11 cellular contexts compared by ENCODE assay signal in the genomic region with DNA sequence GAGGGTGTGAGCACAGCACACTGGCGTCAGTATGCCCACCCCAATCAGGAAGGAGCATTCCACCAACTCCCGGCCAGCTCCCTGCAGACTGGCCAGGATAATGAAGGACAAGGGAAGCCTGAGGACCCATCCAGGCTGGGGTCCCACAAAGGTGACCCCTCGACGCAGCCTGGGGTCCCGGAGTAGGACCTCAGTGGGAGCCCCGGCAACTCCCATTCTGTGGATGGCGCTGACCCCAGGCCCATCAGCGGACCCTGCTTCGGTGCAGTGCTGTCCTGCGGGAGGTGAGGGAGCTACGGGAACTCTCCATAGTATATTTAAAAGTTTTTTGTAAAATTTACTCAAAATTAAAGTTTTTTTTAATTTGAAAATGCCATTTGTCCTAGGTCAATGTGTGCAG.
DNase-seq lines count a peak whose midpoint lies in the region; ATAC-seq, FAIRE-seq and TF ChIP-seq lines count a peak whose summit lies in the region.
"Had no signal": no experiment of that assay in that cellular context is flagged by ENCODE, and none has a peak within 500 bp of the region (broad histone marks: within the 10 kb centered on the region; RNA-seq: fewer than 3 reads in every experiment).

No MANE protein-coding gene starts in this region.

- no peak overlapping the region for H3K56ac ChIP-seq in H1 (replicated peaks; ENCODE audit: insufficient read length, low read depth, low read length)

- H3K14ac ChIP-seq in H1 (ENCODE audit: insufficient read length): no peak overlapping the region

- H3K4me3 ChIP-seq in CD4-positive, alpha-beta memory T cell (ENCODE audit: low read length in 2 of 2): no peak overlapping the region
- no peak overlapping the region for H3K4me3 ChIP-seq in H1 (ENCODE audit: extremely low read depth in 1 of 4, insufficient read depth in 2 of 4, low read depth in 3 of 4, low read length in 4 of 4)
- no peak overlapping the region for H3K4me3 ChIP-seq in Karpas-422 (ENCODE audit: low read length)
- no peak overlapping the region for H3K4me3 ChIP-seq in gastroesophageal sphincter
- no peak overlapping the region for H3K4me3 ChIP-seq in tibial artery

- peak overlapping the region in 4 of 7 donors; percentile 42 to 77 (median 68) for H3K27ac Mint-ChIP-seq in CD4-positive, alpha-beta memory T cell
- H3K27ac Mint-ChIP-seq: B cell had no signal

- no peak for FAIRE-seq in H1 (lab: Jason Lieb, UNC)
- FAIRE-seq: A204.1, H54 had no signal

- H3K4me2 ChIP-seq in H1 (ENCODE audit: insufficient read depth in 1 of 2, low read depth in 2 of 2, low read length in 2 of 2) (no peak overlapping the region), Karpas-422 (ENCODE audit: low read depth, low read length, poor library complexity, severe bottlenecking) (no peak overlapping the region)

- peak overlapping the region; percentile 40 for H4K91ac ChIP-seq in H1 (replicated peaks; ENCODE audit: insufficient read length, low read length)

- TF ChIP-seq CTCF in H1 (IDR thresholded peaks at IDR 0.05; ENCODE audit: control extremely low read depth in 1 of 3, insufficient read depth in 1 of 3, low read depth in 1 of 3, low read length in 3 of 3): no peak
- no peak for TF ChIP-seq CTCF in gastroesophageal sphincter (IDR thresholded peaks at IDR 0.05)
- no peak for TF ChIP-seq CTCF in tibial artery (IDR thresholded peaks at IDR 0.05)

- no peak overlapping the region for H4K5ac ChIP-seq in H1 (ENCODE audit: insufficient read length, low read depth, low read length)

- no peaks in the 10 kb centered on the region for H3K36me3 Mint-ChIP-seq in CD4-positive, alpha-beta memory T cell

- no peak overlapping the region for H3K23ac ChIP-seq in H1 (ENCODE audit: insufficient read length)

- no peak overlapping the region for H2BK12ac ChIP-seq in H1 (ENCODE audit: low read depth, low read length)

- peak overlapping the region in 3 of 8 donors; percentile 6 to 19 (median 19) for H3K4me3 Mint-ChIP-seq in CD4-positive, alpha-beta memory T cell
- H3K4me3 Mint-ChIP-seq: B cell had no signal

- H2BK15ac ChIP-seq in H1 (ENCODE audit: low read length): no peak overlapping the region

- H3K23me2 ChIP-seq in H1 (ENCODE audit: low read depth, low read length): no peaks in the 10 kb centered on the region

- H4K20me1 ChIP-seq in H1 (replicated peaks in 1 of 2; ENCODE audit: control insufficient read depth in 1 of 2, insufficient read depth in 2 of 2, low read length in 2 of 2): peaks cover 0 to 2% of the 10 kb centered on the region in 2 experiments
- H4K20me1 ChIP-seq in Karpas-422 (ENCODE audit: insufficient read depth, low read depth, low read length): no peaks in the 10 kb centered on the region

- no peaks in the 10 kb centered on the region for H3K79me1 ChIP-seq in H1 (ENCODE audit: low read depth, low read length)

- no peak overlapping the region for H2BK20ac ChIP-seq in H1 (ENCODE audit: low read length)

- no peaks in the 10 kb centered on the region for H3K9me3 ChIP-seq in CD4-positive, alpha-beta memory T cell (ENCODE audit: control insufficient read depth in 1 of 2, low read length in 2 of 2)
- no peaks in the 10 kb centered on the region for H3K9me3 ChIP-seq in H1 (ENCODE audit: insufficient read depth in 2 of 2, low read depth in 1 of 2, low read length in 1 of 2)
- H3K9me3 ChIP-seq in Karpas-422 (ENCODE audit: low read length): no peaks in the 10 kb centered on the region
- no peaks in the 10 kb centered on the region for H3K9me3 ChIP-seq in gastroesophageal sphincter
- no peaks in the 10 kb centered on the region for H3K9me3 ChIP-seq in tibial artery

- DNase-seq in left ventricle myocardium superior (peak; percentile 11), Right ventricle myocardium inferior (ENCODE audit: missing footprints) (no peak), H1 (ENCODE audit: low read depth in 1 of 2, low spot score in 2 of 2) (no peak), Karpas-422 (no peak), tibial artery (no peak)
- no peak for DNase-seq in CD4-positive, alpha-beta memory T cell

- H3K4me1 ChIP-seq in CD4-positive, alpha-beta memory T cell (ENCODE audit: insufficient read depth, low read length): peaks cover 20% of the 10 kb centered on the region
- H3K4me1 ChIP-seq in H1 (replicated peaks in 1 of 4; ENCODE audit: control insufficient read depth in 3 of 4, insufficient read depth in 4 of 4, low read length in 3 of 4) (no peaks in the 10 kb centered on the region; a peak in 2 of 7 replicates), Karpas-422 (ENCODE audit: low read length) (no peaks in the 10 kb centered on the region), gastroesophageal sphincter (peaks cover 0 to 8% (median 1%) of the 10 kb centered on the region in 3 donors), tibial artery (peaks cover 0 to 19% (median 9%) of the 10 kb centered on the region in 4 donors)

- H3K27me3 Mint-ChIP-seq in CD4-positive, alpha-beta memory T cell: peaks cover 5% of the 10 kb centered on the region in 2 donors

- no peak overlapping the region for H3K4ac ChIP-seq in H1 (replicated peaks; ENCODE audit: insufficient read length, low read depth, low read length)

- H3K18ac ChIP-seq in H1 (ENCODE audit: extremely low read depth, low read length): no peak overlapping the region

- H2AK5ac ChIP-seq in H1 (ENCODE audit: low read depth, low read length): no peak overlapping the region

- ATAC-seq in left ventricle myocardium superior (no peak), Right ventricle myocardium inferior (no peak), gastroesophageal sphincter (no peak)

- no peak overlapping the region for H3K9ac ChIP-seq in H1 (replicated peaks in 1 of 4; ENCODE audit: extremely low read depth in 1 of 4, low read depth in 3 of 4, low read length in 3 of 4)
- no peak overlapping the region for H3K9ac ChIP-seq in Karpas-422 (ENCODE audit: low read length)

- H3K9me3 Mint-ChIP-seq in CD4-positive, alpha-beta memory T cell: no peaks in the 10 kb centered on the region

- no peak overlapping the region for H3K27ac ChIP-seq in CD4-positive, alpha-beta memory T cell (ENCODE audit: low read depth, low read length)
- no peak overlapping the region for H3K27ac ChIP-seq in H1 (ENCODE audit: low read depth, low read length)
- no peak overlapping the region for H3K27ac ChIP-seq in Karpas-422 (ENCODE audit: low read length)
- H3K27ac ChIP-seq in gastroesophageal sphincter: no peak overlapping the region
- H3K27ac ChIP-seq in tibial artery: no peak overlapping the region
- H3K27ac ChIP-seq: HL-60 had no signal

- 95% methylated on average over 11 of the region's 11 CpGs; no CpG with 5 or more reads in 1 of the 2 experiments for WGBS in H1 (ENCODE audit: extremely low coverage in 1 of 2, insufficient coverage in 1 of 2, insufficient read length in 1 of 2, insufficient replicate concordance in 2 of 2, low coverage in 1 of 2, low lambda C conversion rate in 2 of 2, missing lambda C conversion rate in 1 of 2), 2 experiments
- WGBS in gastroesophageal sphincter (ENCODE audit: low coverage in 1 of 2), 2 donors: 87% methylated on average over 8 of the region's 11 CpGs; no CpG with 5 or more reads in 1 of the 2 donors

- H2BK5ac ChIP-seq in H1 (ENCODE audit: low read depth, low read length): no peak overlapping the region

- intact Hi-C loops in left ventricle myocardium superior (cut with micrococcal nuclease): no loop called here
- intact Hi-C loops in Right ventricle myocardium inferior (cut with DNase I): no loop called here
- intact Hi-C loops in CD4-positive, alpha-beta memory T cell (cut with micrococcal nuclease): no loop called here
- intact Hi-C loops in tibial artery (cut with DNase I; ENCODE audit: low total_unique reads): no loop called here

- H2AFZ ChIP-seq in H1 (ENCODE audit: low read length): no peak overlapping the region
- H2AFZ ChIP-seq in Karpas-422 (ENCODE audit: low read length): no peak overlapping the region

- no peaks in the 10 kb centered on the region for H3K9me2 ChIP-seq in Karpas-422 (replicated peaks; ENCODE audit: insufficient read depth, low read length)

- no peaks in the 10 kb centered on the region for H3K27me3 ChIP-seq in CD4-positive, alpha-beta memory T cell (ENCODE audit: insufficient read depth, low read length)
- H3K27me3 ChIP-seq in H1 (replicated peaks in 1 of 4; ENCODE audit: control insufficient read depth in 3 of 4, extremely low read depth in 1 of 4, insufficient read depth in 3 of 4, low read length in 3 of 4) (peaks cover 0 to 3% (median 2%) of the 10 kb centered on the region in 4 experiments; a peak in 2 of 7 replicates), Karpas-422 (ENCODE audit: low read length) (no peaks in the 10 kb centered on the region), gastroesophageal sphincter (peaks cover 49% of the 10 kb centered on the region), tibial artery (peaks cover 0 to 54% of the 10 kb centered on the region in 2 donors)

- no peaks in the 10 kb centered on the region for H3K79me2 ChIP-seq in H1 (ENCODE audit: control insufficient read depth in 1 of 2, insufficient read depth in 2 of 2, low read length in 2 of 2)
- H3K79me2 ChIP-seq in Karpas-422 (ENCODE audit: low read length): no peaks in the 10 kb centered on the region

- TF ChIP-seq EP300 in H1 (IDR thresholded peaks at IDR 0.05; ENCODE audit: borderline replicate concordance in 1 of 2, low read depth in 2 of 2, low read length in 2 of 2) (no peak), gastroesophageal sphincter (IDR thresholded peaks at IDR 0.05) (no peak)

- POLR2A ChIA-PET in CD4-positive, alpha-beta memory T cell (lab: Charles Lee; ENCODE audit: partially characterized antibody): interaction anchor here (0.6 to 2.3 kb wide), 3 partner anchors 8 to 62 kb away, joined by 4 to 6 read pairs (median 4); no protein-coding TSS in a partner anchor
- POLR2A ChIA-PET in H1 (lab: Charles Lee; ENCODE audit: partially characterized antibody): interaction anchor here (0.6 kb wide), 1 partner anchor 27 kb away, joined by 3 read pairs; no protein-coding TSS in a partner anchor

- TF ChIP-seq RAD21 in H1 (IDR thresholded peaks at IDR 0.05 in 1 of 2, conservative IDR thresholded peaks at IDR 0.05 in 1 of 2; ENCODE audit: low read depth in 2 of 2, low read length in 2 of 2): no peak

- no peak overlapping the region for H4K8ac ChIP-seq in H1 (ENCODE audit: extremely low read depth, insufficient read depth, low read length)

- no peak overlapping the region for H2BK120ac ChIP-seq in H1 (replicated peaks; ENCODE audit: low read depth, low read length)

- peaks cover 6 to 30% (median 16%) of the 10 kb centered on the region in 4 donors for H3K4me1 Mint-ChIP-seq in CD4-positive, alpha-beta memory T cell

- CTCF ChIA-PET in CD4-positive, alpha-beta memory T cell (lab: Charles Lee; ENCODE audit: partially characterized antibody): no interaction called here
- CTCF ChIA-PET in H1 (lab: Charles Lee; ENCODE audit: partially characterized antibody): interaction anchor here (0.7 to 1.8 kb wide), 3 partner anchors 49 to 142 kb away, joined by 3 to 4 read pairs (median 3); no protein-coding TSS in a partner anchor

- no peak for TF ChIP-seq POLR2A in H1 (IDR thresholded peaks at IDR 0.05; ENCODE audit: control extremely low read depth in 1 of 2, low read depth in 2 of 2, low read length in 2 of 2)
- no peak for TF ChIP-seq POLR2A in gastroesophageal sphincter (IDR thresholded peaks at IDR 0.05)

- H3K36me3 ChIP-seq in CD4-positive, alpha-beta memory T cell (ENCODE audit: insufficient read depth, low read length): no peaks in the 10 kb centered on the region
- H3K36me3 ChIP-seq in H1 (ENCODE audit: control insufficient read depth in 2 of 4, insufficient read depth in 4 of 4, low read length in 3 of 4) (no peaks in the 10 kb centered on the region), Karpas-422 (ENCODE audit: insufficient read depth, low read length) (no peaks in the 10 kb centered on the region), gastroesophageal sphincter (no peaks in the 10 kb centered on the region), tibial artery (no peaks in the 10 kb centered on the region)
